10 cellular contexts compared by ENCODE assay signal in genomic region chr20:17614812-17615644, GRCh38. TPM values are rescaled to one million over a fixed set of nuclear protein-coding genes. Genes with fewer than 3 reads are reported as not detected.
DNase-seq lines count a peak whose midpoint lies in the region; ATAC-seq and TF ChIP-seq lines count a peak whose summit lies in the region.
"Had no signal": no experiment of that assay in that cellular context is flagged by ENCODE, and none has a peak within 500 bp of the region (broad histone marks: within the 10 kb centered on the region; RNA-seq: fewer than 3 reads in every experiment).

No MANE protein-coding gene starts in this region.

- no peak for ATAC-seq in naive thymus-derived CD4-positive, alpha-beta T cell

- CTCF ChIA-PET in MCF 10A (lab: Yijun Ruan, JAX): interaction anchor here (0.6 to 9.1 kb wide), 8 partner anchors 10 to 315 kb away, joined by 3 to 78 read pairs (median 4); no protein-coding TSS in a partner anchor
- CTCF ChIA-PET in naive thymus-derived CD4-positive, alpha-beta T cell (lab: Charles Lee): interaction anchor here (0.9 kb wide), 1 partner anchor 42 kb away, joined by 4 read pairs; no protein-coding TSS in a partner anchor

- no TSS peak for BruUV-seq in MCF 10A (replicated peaks; lab: Mats Ljungman, UMichigan)

- H3K27ac Mint-ChIP-seq in MCF 10A (ENCODE audit: low read depth, unreplicated experiment): no peak overlapping the region
- peak overlapping the region in 6 of 9 donors; percentile 21 to 47 (median 31) for H3K27ac Mint-ChIP-seq in naive thymus-derived CD4-positive, alpha-beta T cell

- no peak overlapping the region for H3K4me3 Mint-ChIP-seq in MCF 10A (ENCODE audit: unreplicated experiment)
- H3K4me3 Mint-ChIP-seq in naive thymus-derived CD4-positive, alpha-beta T cell: no peak overlapping the region

- H3K4me3 ChIP-seq in breast epithelium (no peak overlapping the region), esophagus (ENCODE audit: low read depth in 1 of 2, low read length in 2 of 2) (no peak overlapping the region)
- no peak overlapping the region for H3K4me3 ChIP-seq in naive thymus-derived CD4-positive, alpha-beta T cell (ENCODE audit: low read length)

- H3K27me3 ChIP-seq in breast epithelium (no peaks in the 10 kb centered on the region), esophagus (ENCODE audit: control insufficient read depth in 1 of 2, insufficient read depth in 2 of 2, low read length in 2 of 2) (no peaks in the 10 kb centered on the region)
- no peaks in the 10 kb centered on the region for H3K27me3 ChIP-seq in naive thymus-derived CD4-positive, alpha-beta T cell (ENCODE audit: control insufficient read depth in 2 of 2, insufficient read depth in 2 of 2, low read length in 2 of 2)

- intact Hi-C loops in breast epithelium (cut with DNase I; ENCODE audit: low total_unique reads): no loop called here
- intact Hi-C loops in MCF 10A (cut with micrococcal nuclease): loop anchor here (5.0 kb wide), 1 partner anchor 43 kb away; the partner anchor contains the start of gene DSTN
- intact Hi-C loops in naive thymus-derived CD4-positive, alpha-beta T cell (cut with micrococcal nuclease): loop anchor here in 1 of 2 donors (5.0 kb wide), 1 partner anchor 67 kb away; the partner anchor contains the start of gene RRBP1

- POLR2A ChIA-PET in MCF 10A (lab: Yijun Ruan, JAX): interaction anchor here (0.5 to 1.5 kb wide), 4 partner anchors 86 to 475 kb away, joined by 3 read pairs; no protein-coding TSS in a partner anchor
- POLR2A ChIA-PET in naive thymus-derived CD4-positive, alpha-beta T cell (lab: Charles Lee): no interaction called here

- no peaks in the 10 kb centered on the region for H3K9me3 ChIP-seq in breast epithelium
- H3K9me3 ChIP-seq in esophagus (ENCODE audit: control insufficient read depth in 2 of 2, insufficient read depth in 1 of 2, low read depth in 1 of 2, low read length in 1 of 2): no peaks in the 10 kb centered on the region
- H3K9me3 ChIP-seq in naive thymus-derived CD4-positive, alpha-beta T cell (ENCODE audit: control insufficient read depth in 2 of 3, low read length in 3 of 3): no peaks in the 10 kb centered on the region

- peaks cover 50% of the 10 kb centered on the region for H3K36me3 Mint-ChIP-seq in MCF 10A (ENCODE audit: insufficient read depth, unreplicated experiment)
- H3K36me3 Mint-ChIP-seq in naive thymus-derived CD4-positive, alpha-beta T cell: peaks cover 0 to 10% (median 0%) of the 10 kb centered on the region in 5 donors

- no peak for TF ChIP-seq POLR2A in breast epithelium (IDR thresholded peaks at IDR 0.05)

- peaks cover 7% of the 10 kb centered on the region for H3K4me1 Mint-ChIP-seq in MCF 10A (ENCODE audit: insufficient read depth, unreplicated experiment)
- peaks cover 12 to 35% (median 25%) of the 10 kb centered on the region in 7 donors for H3K4me1 Mint-ChIP-seq in naive thymus-derived CD4-positive, alpha-beta T cell

- H3K36me3 ChIP-seq in breast epithelium (no peaks in the 10 kb centered on the region), esophagus (ENCODE audit: control insufficient read depth in 2 of 2, insufficient read depth in 2 of 2, low read length in 1 of 2) (peaks cover 14 to 48% of the 10 kb centered on the region in 2 donors)
- peaks cover 0 to 27% (median 0%) of the 10 kb centered on the region in 3 experiments for H3K36me3 ChIP-seq in naive thymus-derived CD4-positive, alpha-beta T cell (ENCODE audit: control insufficient read depth in 2 of 3, insufficient read depth in 3 of 3, low read length in 3 of 3)

- 52 to 55% methylated on average over 31 to 32 of the region's 32 CpGs for WGBS in esophagus, 2 donors

- no peak for TF ChIP-seq CTCF in breast epithelium (IDR thresholded peaks at IDR 0.05)
- no peak for TF ChIP-seq CTCF in MCF 10A (IDR thresholded peaks at IDR 0.05; ENCODE audit: unreplicated experiment)

- no peaks in the 10 kb centered on the region for H3K27me3 Mint-ChIP-seq in MCF 10A (ENCODE audit: insufficient read depth, unreplicated experiment)
- H3K27me3 Mint-ChIP-seq in naive thymus-derived CD4-positive, alpha-beta T cell: no peaks in the 10 kb centered on the region

- peak in 1 of 2 donors; percentile 16 for DNase-seq in breast epithelium (ENCODE audit: low spot score in 2 of 2)
- no peak for DNase-seq in MCF 10A (ENCODE audit: unreplicated experiment)
- DNase-seq in naive thymus-derived CD4-positive, alpha-beta T cell: peak in 2 of 9 donors; percentile 6 to 17
- DNase-seq in NCI-H2196 treated with DMSO at 0.1 percent for 48 hours (lab: John Stamatoyannopoulos, UW; ENCODE audit: unreplicated experiment): no peak
- no peak for DNase-seq in DMS53 (lab: John Stamatoyannopoulos, UW)
- DNase-seq in DMS 273 treated with DMSO at 0.1 percent for 48 hours (lab: John Stamatoyannopoulos, UW): no peak
- DNase-seq in AG20443 (ENCODE audit: low spot score): no peak
- DNase-seq: anterior cingulate cortex had no signal

- H3K4me1 ChIP-seq in breast epithelium: peaks cover 4 to 5% of the 10 kb centered on the region in 2 donors
- peaks cover 20 to 34% of the 10 kb centered on the region in 2 donors for H3K4me1 ChIP-seq in esophagus (ENCODE audit: control insufficient read depth in 2 of 2, insufficient read depth in 2 of 2, low read length in 1 of 2)
- peaks cover 28 to 30% of the 10 kb centered on the region in 2 donors for H3K4me1 ChIP-seq in naive thymus-derived CD4-positive, alpha-beta T cell (ENCODE audit: control insufficient read depth in 2 of 2, insufficient read depth in 2 of 2, low read length in 2 of 2)

- no peaks in the 10 kb centered on the region for H3K9me3 Mint-ChIP-seq in MCF 10A (ENCODE audit: unreplicated experiment)
- H3K9me3 Mint-ChIP-seq in naive thymus-derived CD4-positive, alpha-beta T cell: no peaks in the 10 kb centered on the region

- H3K27ac ChIP-seq in breast epithelium (peak overlapping the region; percentile 40 to 54), esophagus (ENCODE audit: low read depth in 2 of 2, low read length in 1 of 2) (peak overlapping the region; percentile 45 to 56)
- no peak overlapping the region for H3K27ac ChIP-seq in naive thymus-derived CD4-positive, alpha-beta T cell (ENCODE audit: low read depth, low read length)
- H3K27ac ChIP-seq: parathyroid adenoma had no signal

RNA-seq across cellular contexts. Expression of gene DSTN, which starts 45.2 kb away (rescaled TPM):
- total RNA-seq in breast epithelium (100 to 1,000 TPM; 180 to 384 (median 272) TPM), MCF 10A (2022) (217 and 280 TPM in 2 replicates)
- 100 to 1,000 TPM; 301 to 455 TPM for polyA plus RNA-seq in esophagus
- 10 to 100 TPM; 28.7 to 63.6 (median 33.9) TPM for total RNA-seq in naive thymus-derived CD4-positive, alpha-beta T cell
- polyA plus RNA-seq in naive thymus-derived CD4-positive, alpha-beta T cell: 100 to 1,000 TPM in 1 of 2 donors, 10 to 100 TPM in 1; 80.7 to 113 TPM
